In the genomic region with DNA sequence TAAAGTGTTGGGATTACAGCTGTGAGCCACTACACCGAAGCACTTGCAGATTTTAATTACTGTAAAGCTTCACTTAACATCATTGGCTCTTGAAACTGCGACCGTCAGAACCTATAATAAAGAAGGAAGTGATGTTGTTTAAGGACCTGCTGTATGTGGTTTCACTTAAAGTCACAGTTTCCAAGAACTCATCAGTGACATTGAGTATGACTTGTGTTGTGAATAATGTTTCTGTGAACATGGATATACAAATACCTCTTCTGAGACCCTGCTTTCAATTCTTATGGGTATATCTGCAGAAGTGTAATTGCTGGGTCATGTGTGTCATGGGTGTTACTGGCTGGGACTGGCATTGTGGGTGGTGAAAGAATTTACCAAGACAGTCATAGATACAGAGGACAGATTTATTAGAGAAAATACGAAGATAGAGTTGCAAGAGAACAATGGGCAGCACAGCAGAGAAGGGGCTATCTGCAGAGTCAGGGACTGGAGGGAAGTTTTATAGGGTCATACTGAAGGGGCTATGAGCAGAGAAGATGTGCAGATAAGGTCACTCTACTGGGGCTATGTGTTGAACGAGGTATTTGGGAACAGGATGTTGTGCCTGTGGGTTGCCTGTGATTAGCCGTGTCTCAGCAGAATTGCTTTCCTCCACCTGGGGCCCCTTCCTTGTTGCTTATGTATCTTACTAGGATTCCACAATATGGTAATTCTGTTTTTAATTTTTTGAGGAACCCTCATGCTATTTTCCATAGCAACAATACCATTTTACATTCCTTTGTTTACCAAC, we compare ENCODE assay signal across 8 cellular contexts. TPM values are rescaled to one million over a fixed set of nuclear protein-coding genes. Genes with fewer than 3 reads are reported as not detected.
DNase-seq lines count a peak whose midpoint lies in the region; ATAC-seq and TF ChIP-seq lines count a peak whose summit lies in the region.

No MANE protein-coding gene starts in this region.

- H3K9me3 ChIP-seq in suprapubic skin: no peaks in the 10 kb centered on the region

- in situ Hi-C loops in GM13976 (cut with MboI; ENCODE audit: low sequenced_read_pairs, unreplicated experiment): no loop called here

- ATAC-seq in GM21390 (IDR thresholded peaks at IDR 0.05; ENCODE audit: unreplicated experiment) (peak; percentile 54), HG03469 (IDR thresholded peaks at IDR 0.05; ENCODE audit: unreplicated experiment) (peak; percentile 64)

- no peaks in the 10 kb centered on the region for H3K27me3 Mint-ChIP-seq in activated naive CD4-positive, alpha-beta T cell treated with anti-CD3 and anti-CD28 coated beads, Interleukin-2, amount 10 ng/mL, durations not matched to agents 7 days and 5 days

- no peak overlapping the region for H3K27ac ChIP-seq in suprapubic skin

- peaks cover 18% of the 10 kb centered on the region for H3K4me1 ChIP-seq in suprapubic skin

- CTCF ChIA-PET in activated naive CD4-positive, alpha-beta T cell treated with anti-CD3 and anti-CD28 coated beads, Interleukin-2, amount 10 ng/mL, durations not matched to agents 7 days and 5 days (lab: Charles Lee): interaction anchor here (1.0 kb wide), 1 partner anchor 40 kb away, joined by 4 read pairs; no protein-coding TSS in a partner anchor

- H3K27ac Mint-ChIP-seq in activated naive CD4-positive, alpha-beta T cell treated with anti-CD3 and anti-CD28 coated beads, Interleukin-2, amount 10 ng/mL, durations not matched to agents 7 days and 5 days: peak overlapping the region; percentile 95

- H3K4me3 ChIP-seq in suprapubic skin: no peak overlapping the region

- peaks cover 57% of the 10 kb centered on the region for H3K4me1 Mint-ChIP-seq in activated naive CD4-positive, alpha-beta T cell treated with anti-CD3 and anti-CD28 coated beads, Interleukin-2, amount 10 ng/mL, durations not matched to agents 7 days and 5 days

- TF ChIP-seq CTCF in GM13976 (IDR thresholded peaks at IDR 0.05; ENCODE audit: borderline replicate concordance, control extremely low read depth, extremely low read depth, insufficient read depth, missing control alignments): no peak
- TF ChIP-seq CTCF in suprapubic skin (IDR thresholded peaks at IDR 0.05): no peak

- H3K9me3 Mint-ChIP-seq in activated naive CD4-positive, alpha-beta T cell treated with anti-CD3 and anti-CD28 coated beads, Interleukin-2, amount 10 ng/mL, durations not matched to agents 7 days and 5 days: no peaks in the 10 kb centered on the region

- no peaks in the 10 kb centered on the region for H3K36me3 ChIP-seq in suprapubic skin

- DNase-seq in GM13976 (ENCODE audit: low spot score) (peak; percentile 62), NCI-H1930 (lab: John Stamatoyannopoulos, UW) (no peak), KG1 (lab: John Stamatoyannopoulos, UW) (no peak), suprapubic skin (ENCODE audit: low spot score in 2 of 2) (no peak)
- peak; percentile 43 for DNase-seq in activated naive CD4-positive, alpha-beta T cell treated with anti-CD3 and anti-CD28 coated beads, Interleukin-2, amount 10 ng/mL, durations not matched to agents 7 days and 5 days
- DNase-seq in activated CD8-positive, alpha-beta memory T cell treated with anti-CD3 and anti-CD28 coated beads, Interleukin-2, amount 50 U/mL, for 48 hours: no peak

- TF ChIP-seq EP300 in suprapubic skin (IDR thresholded peaks at IDR 0.05): no peak

- no peak for TF ChIP-seq POLR2A in suprapubic skin (IDR thresholded peaks at IDR 0.05)

- peak overlapping the region; percentile 40 for H3K4me3 Mint-ChIP-seq in activated naive CD4-positive, alpha-beta T cell treated with anti-CD3 and anti-CD28 coated beads, Interleukin-2, amount 10 ng/mL, durations not matched to agents 7 days and 5 days

- no peaks in the 10 kb centered on the region for H3K27me3 ChIP-seq in suprapubic skin

- WGBS in suprapubic skin: 72% methylated on average over 6 of the region's 6 CpGs

- H3K36me3 Mint-ChIP-seq in activated naive CD4-positive, alpha-beta T cell treated with anti-CD3 and anti-CD28 coated beads, Interleukin-2, amount 10 ng/mL, durations not matched to agents 7 days and 5 days: peaks cover 38% of the 10 kb centered on the region

RNA-seq across cellular contexts. Expression of a gene that starts 4.5 kb away (rescaled TPM):
- 10 to 100 TPM; 44.8 to 75.9 (median 60.9) TPM for total RNA-seq in suprapubic skin

RNA-seq across cellular contexts. Expression of a gene that starts 4.7 kb away (rescaled TPM):
- total RNA-seq in suprapubic skin: 10 to 100 TPM in 3 of 4 donors, 1 to 10 TPM in 1; 9.6 to 14.5 (median 12.1) TPM

RNA-seq across cellular contexts. Expression of a gene that starts 43.7 kb away (rescaled TPM):
- 1 to 10 TPM; 2.3 to 8.3 (median 5.8) TPM for total RNA-seq in suprapubic skin

RNA-seq across cellular contexts. Expression of a gene that starts 46.4 kb away (rescaled TPM):
- total RNA-seq in suprapubic skin: 10 to 100 TPM; 46.3 to 74.8 (median 69.5) TPM

Comparison
In these comparisons a context has a peak if more than half of its experiments do, and no peak if none do; other contexts are left out.
1. DNase-seq: peak in GM13976 (single experiment) and activated naive CD4-positive, alpha-beta T cell treated with anti-CD3 and anti-CD28 coated beads, Interleukin-2, amount 10 ng/mL, durations not matched to agents 7 days and 5 days (single experiment); none in NCI-H1930 (0 of 2), KG1 (single experiment), suprapubic skin (0 of 2) and activated CD8-positive, alpha-beta memory T cell treated with anti-CD3 and anti-CD28 coated beads, Interleukin-2, amount 50 U/mL, for 48 hours (single experiment).